18 cellular contexts compared by ENCODE assay signal in the genomic region with DNA sequence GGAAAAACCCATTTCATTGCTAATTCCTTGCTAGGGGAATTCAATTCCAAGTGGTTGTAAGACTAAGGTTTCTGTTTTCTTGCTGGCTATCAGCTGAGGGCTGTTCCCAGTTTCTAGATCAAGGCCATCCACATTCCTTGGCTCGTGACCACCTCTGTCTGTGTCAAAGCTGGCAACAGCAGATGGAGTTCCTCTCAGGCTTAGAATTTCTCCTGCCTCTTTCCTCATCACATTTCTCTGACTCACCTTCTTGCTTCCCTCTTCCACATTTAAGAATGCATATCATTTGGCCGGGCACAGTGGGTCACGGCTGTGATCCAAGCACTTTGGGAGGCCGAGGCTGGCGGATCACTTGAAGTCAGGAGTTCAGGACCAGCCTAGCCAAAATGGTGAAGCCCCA. TPM values are rescaled to one million over a fixed set of nuclear protein-coding genes. Genes with fewer than 3 reads are reported as not detected.
DNase-seq lines count a peak whose midpoint lies in the region; ATAC-seq, FAIRE-seq and TF ChIP-seq lines count a peak whose summit lies in the region.
"Had no signal": no experiment of that assay in that cellular context is flagged by ENCODE, and none has a peak within 500 bp of the region (broad histone marks: within the 10 kb centered on the region; RNA-seq: fewer than 3 reads in every experiment).

No MANE protein-coding gene starts in this region.

- intact Hi-C loops in kidney (cut with DNase I) = no loop called here
- intact Hi-C loops in spleen (cut with DNase I; ENCODE audit: low total_unique reads) = no loop called here

- H3K9me3 ChIP-seq in kidney (ENCODE audit: control insufficient read depth in 1 of 2, low read length in 2 of 2) (no peaks in the 10 kb centered on the region), spleen (no peaks in the 10 kb centered on the region)

- ATAC-seq in HG02885 (IDR thresholded peaks at IDR 0.05; ENCODE audit: poor library complexity, unreplicated experiment) (no peak), HG03520 (IDR thresholded peaks at IDR 0.05; ENCODE audit: unreplicated experiment) (no peak)
- ATAC-seq: SK-N-SH treated with all-trans-retinoic acid at 6 μM for 48 hours had no signal

- FAIRE-seq in kidney (lab: Jason Lieb, UNC) = no peak

- TF ChIP-seq CTCF in kidney (IDR thresholded peaks at IDR 0.05; ENCODE audit: borderline replicate concordance, extremely low read depth, insufficient read depth) (no peak), spleen (IDR thresholded peaks at IDR 0.05 in 8 of 11, conservative IDR thresholded peaks at IDR 0.05 in 3 of 11) (no peak)

- TF ChIP-seq POLR2A in spleen (IDR thresholded peaks at IDR 0.05) = no peak

- H3K27ac ChIP-seq in kidney (ENCODE audit: low read depth in 2 of 2, low read length in 2 of 2) (peak overlapping the region in 1 of 2 donors; percentile 3), spleen (no peak overlapping the region)
- H3K27ac ChIP-seq: HL-60 had no signal

- H3K4me3 ChIP-seq in kidney (ENCODE audit: low read length in 2 of 2) = no peak overlapping the region
- H3K4me3 ChIP-seq in spleen = no peak overlapping the region

- DNase-seq in EL = peak; percentile 33
- peak; percentile 49 for DNase-seq in dermis blood vessel endothelial cell
- peak; percentile 68 for DNase-seq in kidney
- peak; percentile 41 for DNase-seq in spleen
- DNase-seq in T-helper 9 cell = no peak
- no peak for DNase-seq in activated CD4-positive, alpha-beta T cell treated with anti-CD3 and anti-CD28 coated beads for 48 hours
- DNase-seq: activated CD4-positive, alpha-beta memory T cell treated with anti-CD3 and anti-CD28 coated beads, Interleukin-2, amount 10 ng/mL, durations not matched to agents 7 days and 5 days; Calu3; Kasumi-1; NCI-H1694; NCI-H510A; OCI-M1; stimulated activated CD4-positive, alpha-beta T cell treated with anti-CD3 and anti-CD28 coated beads, Interleukin-15, amount 100 ng/mL, for 24 hours had no signal

- peaks cover 0 to 15% (median 0%) of the 10 kb centered on the region in 7 donors for H3K27me3 ChIP-seq in spleen (replicated peaks in 1 of 7)

- peaks cover under 1 to 11% of the 10 kb centered on the region in 2 donors for H3K4me1 ChIP-seq in kidney (ENCODE audit: control insufficient read depth in 1 of 2, insufficient read depth in 1 of 2, low read depth in 1 of 2, low read length in 2 of 2)
- peaks cover 0 to 5% (median 0%) of the 10 kb centered on the region in 6 donors for H3K4me1 ChIP-seq in spleen

- H3K36me3 ChIP-seq in kidney (ENCODE audit: control insufficient read depth in 1 of 2, insufficient read depth in 2 of 2, low read length in 2 of 2) (no peaks in the 10 kb centered on the region), spleen (no peaks in the 10 kb centered on the region)

- 80 to 94% (median 88%) methylated on average over 5 of the region's 5 CpGs for WGBS in spleen, 5 donors

- no peak overlapping the region for H3K9ac ChIP-seq in kidney (ENCODE audit: low read length in 2 of 2)

RNA-seq across cellular contexts. Expression of gene DAB2IP, which starts 19.0 kb away (rescaled TPM):
- total RNA-seq in dermis blood vessel endothelial cell = 24.3 and 38.4 TPM in 2 replicates
- total RNA-seq in kidney = 105 TPM
- polyA plus RNA-seq in kidney (ENCODE audit: insufficient read depth, low read depth, low replicate concordance) = 33.8 TPM
- total RNA-seq in spleen = 10 to 100 TPM; 34.1 to 83.0 (median 48.5) TPM
- 10 to 100 TPM in 1 of 3 donors, 1 to 10 TPM in 2; 5.0 to 24.2 (median 6.0) TPM for polyA plus RNA-seq in spleen
- total RNA-seq: activated CD4-positive, alpha-beta memory T cell treated with anti-CD3 and anti-CD28 coated beads, Interleukin-2, amount 10 ng/mL, durations not matched to agents 7 days and 5 days; activated T-helper 1 cell treated with anti-CD3 and anti-CD28 coated beads, Interleukin-12 subunit alpha, Interleukin-12 subunit beta, Interleukin-2, Interleukin-4 antibody, amounts not matched to agents 30 ng/mL and 10 ng/mL and 1 ng/mL, durations not matched to agents 14 hours and 24 hours and 36 hours had no signal

Comparison
In these comparisons a context has a peak if more than half of its experiments do, and no peak if none do; other contexts are left out.
1. DNase-seq: peak in EL (single experiment), dermis blood vessel endothelial cell (single experiment), kidney (single experiment) and spleen (single experiment); none in T-helper 9 cell (single experiment) and activated CD4-positive, alpha-beta T cell treated with anti-CD3 and anti-CD28 coated beads for 48 hours (single experiment).